20 cellular contexts compared by ENCODE assay signal in genomic region chr4:20882500-20882899, GRCh38.
"Had no signal": no experiment of that assay in that cellular context is flagged by ENCODE, and none has a peak within 500 bp of the region (broad histone marks: within the 10 kb centered on the region; RNA-seq: fewer than 3 reads in every experiment).

No MANE protein-coding gene starts in this region.

- H3K27me3 Mint-ChIP-seq: activated naive CD8-positive, alpha-beta T cell; naive B cell; stimulated activated naive B cell treated with anti-CD40 and anti-IgM and Interleukin-4, amounts not matched to agents 10 μg/mL and 1 μg/mL and 100 μg/mL, for 72 hours had no signal

- H3K4me1 Mint-ChIP-seq: naive B cell; neural progenitor cell; stimulated activated naive B cell treated with anti-CD40 and anti-IgM and Interleukin-4, amounts not matched to agents 10 μg/mL and 1 μg/mL and 100 μg/mL, for 72 hours had no signal

- H3K4me3 Mint-ChIP-seq: activated naive CD8-positive, alpha-beta T cell; activated T-cell treated with anti-CD3 and anti-CD28 coated beads, Interleukin-2, amount 50 U/mL, for 4 hours; naive B cell; neural progenitor cell; stimulated activated naive B cell treated with anti-CD40 and anti-IgM and Interleukin-4, amounts not matched to agents 10 μg/mL and 1 μg/mL and 100 μg/mL, for 72 hours had no signal

- DNase-seq: activated CD4-positive, alpha-beta T cell treated with anti-CD3 and anti-CD28 coated beads, Interleukin-2, amount 50 U/mL, for 4 hours; activated CD8-positive, alpha-beta memory T cell treated with anti-CD3 and anti-CD28 coated beads, Interleukin-2, amount 50 U/mL, for 48 hours; activated naive CD4-positive, alpha-beta T cell; activated T-cell treated with anti-CD3 and anti-CD28 coated beads, Interleukin-2, amount 50 U/mL, for 4 hours; adrenal gland; cerebellar nuclear complex; erythroblast; foreskin keratinocyte; naive B cell; small intestine; stimulated activated CD4-positive, alpha-beta T cell treated with anti-CD3 and anti-CD28 coated beads, Interleukin-15, amount 100 ng/mL, for 24 hours; stimulated activated naive B cell treated with anti-CD40 and anti-IgM and Interleukin-4, amounts not matched to agents 10 μg/mL and 1 μg/mL and 100 μg/mL, for 72 hours; testis; trophoblast cell; uterus had no signal

- ATAC-seq: activated T-cell treated with anti-CD3 and anti-CD28 coated beads, Interleukin-2, amount 50 U/mL, for 4 hours; foreskin keratinocyte; left lobe of liver; sciatic nerve; stimulated activated naive B cell treated with anti-CD40 and anti-IgM and Interleukin-4, amounts not matched to agents 10 μg/mL and 1 μg/mL and 100 μg/mL, for 72 hours had no signal

- H3K27ac Mint-ChIP-seq: activated naive CD8-positive, alpha-beta T cell; activated T-helper 2 cell treated with anti-CD3 and anti-CD28 coated beads, Interferon-gamma antibody, Interleukin-2, Interleukin-4, amounts not matched to agents 10 μg/mL and 5 μg/mL and 100 μg/mL, durations not matched to agents 14 hours and 24 hours and 36 hours; naive B cell; neural progenitor cell; stimulated activated naive B cell treated with anti-CD40 and anti-IgM and Interleukin-4, amounts not matched to agents 10 μg/mL and 1 μg/mL and 100 μg/mL, for 72 hours had no signal

- H3K9me3 Mint-ChIP-seq: neural progenitor cell had no signal

- H3K36me3 Mint-ChIP-seq: activated naive CD8-positive, alpha-beta T cell; naive B cell; neural progenitor cell; stimulated activated naive B cell treated with anti-CD40 and anti-IgM and Interleukin-4, amounts not matched to agents 10 μg/mL and 1 μg/mL and 100 μg/mL, for 72 hours had no signal
